1 cellular context compared by ENCODE assay signal in genomic region chr3:129384594-129385323, GRCh38.
TF ChIP-seq lines count a peak whose summit lies in the region.

No MANE protein-coding gene starts in this region.

TF ChIP-seq in GM23338, 12 proteins besides CTCF, POLR2A, EP300 and RAD21 (continued from another document):
- no peak for TF ChIP-seq REST (IDR thresholded peaks at IDR 0.05; ENCODE audit: unreplicated experiment)
- no peak for TF ChIP-seq STAT1 (IDR thresholded peaks at IDR 0.05; ENCODE audit: unreplicated experiment)
TF ChIP-seq in GM23338: peak in this region for 0.
